Comparison of ENCODE assay signal across 1 cellular context in the genomic region with DNA sequence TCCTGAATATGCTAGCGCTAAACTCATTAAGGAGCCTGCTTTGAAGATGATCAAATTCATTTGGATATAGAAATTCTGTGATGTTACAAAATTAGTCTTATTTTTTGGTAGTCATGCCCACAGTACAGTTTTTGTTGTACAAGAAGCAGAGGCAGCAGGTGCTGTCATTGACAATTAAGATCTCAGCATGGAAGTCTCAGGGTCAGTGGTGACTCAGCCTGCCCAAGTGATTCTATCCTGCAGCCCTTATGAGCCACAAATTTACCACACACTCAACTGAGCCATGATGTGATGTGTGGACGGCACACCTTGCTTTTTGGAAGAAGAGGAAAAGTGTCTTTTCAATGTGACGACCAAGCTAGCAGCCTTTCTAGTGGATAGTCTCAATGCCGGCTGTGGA.
TF ChIP-seq lines count a peak whose summit lies in the region.

No MANE protein-coding gene starts in this region.

TF ChIP-seq in GM23338, 12 proteins besides CTCF, POLR2A, EP300 and RAD21 (continued from another document):
- TF ChIP-seq, protein P1, sequence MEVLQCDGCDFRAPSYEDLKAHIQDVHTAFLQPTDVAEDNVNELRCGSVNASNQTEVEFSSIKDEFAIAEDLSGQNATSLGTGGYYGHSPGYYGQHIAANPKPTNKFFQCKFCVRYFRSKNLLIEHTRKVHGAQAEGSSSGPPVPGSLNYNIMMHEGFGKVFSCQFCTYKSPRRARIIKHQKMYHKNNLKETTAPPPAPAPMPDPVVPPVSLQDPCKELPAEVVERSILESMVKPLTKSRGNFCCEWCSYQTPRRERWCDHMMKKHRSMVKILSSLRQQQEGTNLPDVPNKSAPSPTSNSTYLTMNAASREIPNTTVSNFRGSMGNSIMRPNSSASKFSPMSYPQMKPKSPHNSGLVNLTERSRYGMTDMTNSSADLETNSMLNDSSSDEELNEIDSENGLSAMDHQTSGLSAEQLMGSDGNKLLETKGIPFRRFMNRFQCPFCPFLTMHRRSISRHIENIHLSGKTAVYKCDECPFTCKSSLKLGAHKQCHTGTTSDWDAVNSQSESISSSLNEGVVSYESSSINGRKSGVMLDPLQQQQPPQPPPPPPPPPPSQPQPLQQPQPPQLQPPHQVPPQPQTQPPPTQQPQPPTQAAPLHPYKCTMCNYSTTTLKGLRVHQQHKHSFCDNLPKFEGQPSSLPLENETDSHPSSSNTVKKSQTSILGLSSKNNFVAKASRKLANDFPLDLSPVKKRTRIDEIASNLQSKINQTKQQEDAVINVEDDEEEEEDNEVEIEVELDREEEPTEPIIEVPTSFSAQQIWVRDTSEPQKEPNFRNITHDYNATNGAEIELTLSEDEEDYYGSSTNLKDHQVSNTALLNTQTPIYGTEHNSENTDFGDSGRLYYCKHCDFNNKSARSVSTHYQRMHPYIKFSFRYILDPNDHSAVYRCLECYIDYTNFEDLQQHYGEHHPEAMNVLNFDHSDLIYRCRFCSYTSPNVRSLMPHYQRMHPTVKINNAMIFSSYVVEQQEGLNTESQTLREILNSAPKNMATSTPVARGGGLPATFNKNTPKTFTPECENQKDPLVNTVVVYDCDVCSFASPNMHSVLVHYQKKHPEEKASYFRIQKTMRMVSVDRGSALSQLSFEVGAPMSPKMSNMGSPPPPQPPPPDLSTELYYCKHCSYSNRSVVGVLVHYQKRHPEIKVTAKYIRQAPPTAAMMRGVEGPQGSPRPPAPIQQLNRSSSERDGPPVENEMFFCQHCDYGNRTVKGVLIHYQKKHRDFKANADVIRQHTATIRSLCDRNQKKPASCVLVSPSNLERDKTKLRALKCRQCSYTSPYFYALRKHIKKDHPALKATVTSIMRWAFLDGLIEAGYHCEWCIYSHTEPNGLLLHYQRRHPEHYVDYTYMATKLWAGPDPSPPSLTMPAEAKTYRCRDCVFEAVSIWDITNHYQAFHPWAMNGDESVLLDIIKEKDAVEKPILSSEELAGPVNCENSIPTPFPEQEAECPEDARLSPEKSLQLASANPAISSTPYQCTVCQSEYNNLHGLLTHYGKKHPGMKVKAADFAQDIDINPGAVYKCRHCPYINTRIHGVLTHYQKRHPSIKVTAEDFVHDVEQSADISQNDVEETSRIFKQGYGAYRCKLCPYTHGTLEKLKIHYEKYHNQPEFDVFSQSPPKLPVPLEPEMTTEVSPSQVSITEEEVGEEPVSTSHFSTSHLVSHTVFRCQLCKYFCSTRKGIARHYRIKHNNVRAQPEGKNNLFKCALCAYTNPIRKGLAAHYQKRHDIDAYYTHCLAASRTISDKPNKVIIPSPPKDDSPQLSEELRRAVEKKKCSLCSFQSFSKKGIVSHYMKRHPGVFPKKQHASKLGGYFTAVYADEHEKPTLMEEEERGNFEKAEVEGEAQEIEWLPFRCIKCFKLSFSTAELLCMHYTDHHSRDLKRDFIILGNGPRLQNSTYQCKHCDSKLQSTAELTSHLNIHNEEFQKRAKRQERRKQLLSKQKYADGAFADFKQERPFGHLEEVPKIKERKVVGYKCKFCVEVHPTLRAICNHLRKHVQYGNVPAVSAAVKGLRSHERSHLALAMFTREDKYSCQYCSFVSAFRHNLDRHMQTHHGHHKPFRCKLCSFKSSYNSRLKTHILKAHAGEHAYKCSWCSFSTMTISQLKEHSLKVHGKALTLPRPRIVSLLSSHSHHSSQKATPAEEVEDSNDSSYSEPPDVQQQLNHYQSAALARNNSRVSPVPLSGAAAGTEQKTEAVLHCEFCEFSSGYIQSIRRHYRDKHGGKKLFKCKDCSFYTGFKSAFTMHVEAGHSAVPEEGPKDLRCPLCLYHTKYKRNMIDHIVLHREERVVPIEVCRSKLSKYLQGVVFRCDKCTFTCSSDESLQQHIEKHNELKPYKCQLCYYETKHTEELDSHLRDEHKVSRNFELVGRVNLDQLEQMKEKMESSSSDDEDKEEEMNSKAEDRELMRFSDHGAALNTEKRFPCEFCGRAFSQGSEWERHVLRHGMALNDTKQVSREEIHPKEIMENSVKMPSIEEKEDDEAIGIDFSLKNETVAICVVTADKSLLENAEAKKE (CRISPR knock-in tag; IDR thresholded peaks at IDR 0.05) = no peak
- TF ChIP-seq STAT1 (IDR thresholded peaks at IDR 0.05; ENCODE audit: unreplicated experiment) = no peak
- no peak for TF ChIP-seq CREB1 (CRISPR knock-in tag; IDR thresholded peaks at IDR 0.05; ENCODE audit: low read depth)
- TF ChIP-seq POLR2AphosphoS5 (IDR thresholded peaks at IDR 0.05; ENCODE audit: low read depth) = no peak
- TF ChIP-seq EZH2 (IDR thresholded peaks at IDR 0.05; ENCODE audit: low read depth, unreplicated experiment) = no peak
- TF ChIP-seq ZNF114 (CRISPR knock-in tag; IDR thresholded peaks at IDR 0.05) = no peak
- no peak for TF ChIP-seq JUNB (IDR thresholded peaks at IDR 0.05; ENCODE audit: unreplicated experiment)
- TF ChIP-seq EZH2phosphoT487 (IDR thresholded peaks at IDR 0.05; ENCODE audit: unreplicated experiment) = no peak
- TF ChIP-seq ZNF331 (CRISPR knock-in tag; IDR thresholded peaks at IDR 0.05; ENCODE audit: low read depth) = no peak
- no peak for TF ChIP-seq NANOG (IDR thresholded peaks at IDR 0.05; ENCODE audit: borderline replicate concordance)
- TF ChIP-seq, protein P2, sequence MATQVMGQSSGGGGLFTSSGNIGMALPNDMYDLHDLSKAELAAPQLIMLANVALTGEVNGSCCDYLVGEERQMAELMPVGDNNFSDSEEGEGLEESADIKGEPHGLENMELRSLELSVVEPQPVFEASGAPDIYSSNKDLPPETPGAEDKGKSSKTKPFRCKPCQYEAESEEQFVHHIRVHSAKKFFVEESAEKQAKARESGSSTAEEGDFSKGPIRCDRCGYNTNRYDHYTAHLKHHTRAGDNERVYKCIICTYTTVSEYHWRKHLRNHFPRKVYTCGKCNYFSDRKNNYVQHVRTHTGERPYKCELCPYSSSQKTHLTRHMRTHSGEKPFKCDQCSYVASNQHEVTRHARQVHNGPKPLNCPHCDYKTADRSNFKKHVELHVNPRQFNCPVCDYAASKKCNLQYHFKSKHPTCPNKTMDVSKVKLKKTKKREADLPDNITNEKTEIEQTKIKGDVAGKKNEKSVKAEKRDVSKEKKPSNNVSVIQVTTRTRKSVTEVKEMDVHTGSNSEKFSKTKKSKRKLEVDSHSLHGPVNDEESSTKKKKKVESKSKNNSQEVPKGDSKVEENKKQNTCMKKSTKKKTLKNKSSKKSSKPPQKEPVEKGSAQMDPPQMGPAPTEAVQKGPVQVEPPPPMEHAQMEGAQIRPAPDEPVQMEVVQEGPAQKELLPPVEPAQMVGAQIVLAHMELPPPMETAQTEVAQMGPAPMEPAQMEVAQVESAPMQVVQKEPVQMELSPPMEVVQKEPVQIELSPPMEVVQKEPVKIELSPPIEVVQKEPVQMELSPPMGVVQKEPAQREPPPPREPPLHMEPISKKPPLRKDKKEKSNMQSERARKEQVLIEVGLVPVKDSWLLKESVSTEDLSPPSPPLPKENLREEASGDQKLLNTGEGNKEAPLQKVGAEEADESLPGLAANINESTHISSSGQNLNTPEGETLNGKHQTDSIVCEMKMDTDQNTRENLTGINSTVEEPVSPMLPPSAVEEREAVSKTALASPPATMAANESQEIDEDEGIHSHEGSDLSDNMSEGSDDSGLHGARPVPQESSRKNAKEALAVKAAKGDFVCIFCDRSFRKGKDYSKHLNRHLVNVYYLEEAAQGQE (IDR thresholded peaks at IDR 0.05; ENCODE audit: unreplicated experiment) = no peak
